Comparison of ENCODE assay signal across 25 cellular contexts in genomic region chr12:5155866-5156265, GRCh38.
"Had no signal": no experiment of that assay in that cellular context is flagged by ENCODE, and none has a peak within 500 bp of the region (broad histone marks: within the 10 kb centered on the region; RNA-seq: fewer than 3 reads in every experiment).

No MANE protein-coding gene starts in this region.

- H3K4me1 ChIP-seq: colonic mucosa, gastrocnemius medialis, heart right ventricle, left lung, lower lobe of right lung had no signal

- H3K27ac ChIP-seq: colonic mucosa, epithelial cell of prostate, esophagus squamous epithelium, gastrocnemius medialis, heart right ventricle, left lung, lower lobe of right lung had no signal

- DNase-seq: colonic mucosa; cortex of kidney; effector CD8-positive, alpha-beta T cell; effector memory CD8-positive, alpha-beta T cell; endodermal cell; erythroblast; esophagus squamous epithelium; foreskin fibroblast; foreskin melanocyte; gastrocnemius medialis; glutamatergic neuron; head of caudate nucleus; heart right ventricle; hippocampal formation; left cardiac atrium; left ventricle myocardium superior; lower lobe of right lung; mesenchymal stem cell had no signal

- FAIRE-seq: endometrium, islet of Langerhans, keratinocyte had no signal

- H3K36me3 ChIP-seq: colonic mucosa, esophagus squamous epithelium, gastrocnemius medialis, heart right ventricle, left lung, lower lobe of right lung had no signal

- H3K9me3 ChIP-seq: colonic mucosa, esophagus squamous epithelium, gastrocnemius medialis, heart right ventricle, left lung, lower lobe of right lung, mucosa of descending colon had no signal

- H3K27me3 ChIP-seq: colonic mucosa had no signal

- H3K4me3 ChIP-seq: colonic mucosa, esophagus squamous epithelium, gastrocnemius medialis, heart right ventricle, left lung, lower lobe of right lung, mucosa of descending colon had no signal

- ATAC-seq: effector memory CD8-positive, alpha-beta T cell; esophagus mucosa; gastrocnemius medialis; heart right ventricle; left cardiac atrium; left lung; left ventricle myocardium superior; lower lobe of right lung had no signal
